ENCODE assay signal across 23 cellular contexts in genomic region chr2:168138911-168139310, GRCh38.
DNase-seq lines count a peak whose midpoint lies in the region; ATAC-seq and TF ChIP-seq lines count a peak whose summit lies in the region.
"Had no signal": no experiment of that assay in that cellular context is flagged by ENCODE, and none has a peak within 500 bp of the region (broad histone marks: within the 10 kb centered on the region; RNA-seq: fewer than 3 reads in every experiment).

No MANE protein-coding gene starts in this region.

- peak overlapping the region in 3 of 11 experiments; percentile 39 to 61 (median 59); a peak in 6 of 22 replicates for H3K9ac ChIP-seq in BLaER1 treated with 17β-estradiol and CSF1 and Interleukin-3, amounts not matched to agents 10 nM and 100 nM
- H3K9ac ChIP-seq in Karpas-422 (ENCODE audit: low read length), result no peak overlapping the region

- no peaks in the 10 kb centered on the region for H4K20me1 ChIP-seq in BLaER1 treated with 17β-estradiol and CSF1 and Interleukin-3, amounts not matched to agents 10 nM and 100 nM
- no peaks in the 10 kb centered on the region for H4K20me1 ChIP-seq in Karpas-422 (ENCODE audit: insufficient read depth, low read depth, low read length)

- peak overlapping the region; percentile 80 for H3K27ac Mint-ChIP-seq in chondrocyte (ENCODE audit: unreplicated experiment)
- H3K27ac Mint-ChIP-seq in osteocyte (ENCODE audit: unreplicated experiment), result peak overlapping the region; percentile 61
- H3K27ac Mint-ChIP-seq: activated CD4-positive, alpha-beta T cell treated with anti-CD3 and anti-CD28 coated beads, Interleukin-2, amount 10 ng/mL, durations not matched to agents 7 days and 5 days; stimulated activated naive CD8-positive, alpha-beta T cell treated with anti-CD3 and anti-CD28 coated beads, Interleukin-15, amount 100 ng/mL, for 72 hours had no signal

- ATAC-seq in HG02885 (IDR thresholded peaks at IDR 0.05; ENCODE audit: poor library complexity, unreplicated experiment), result no peak
- ATAC-seq: activated T-cell treated with anti-CD3 and anti-CD28 coated beads, Interleukin-2, amount 50 U/mL, for 4 hours; stimulated activated naive CD8-positive, alpha-beta T cell treated with anti-CD3 and anti-CD28 coated beads, Interleukin-15, amount 100 ng/mL, for 72 hours had no signal

- peaks cover 47% of the 10 kb centered on the region for H3K4me1 Mint-ChIP-seq in chondrocyte (ENCODE audit: low read depth)
- peaks cover 38% of the 10 kb centered on the region for H3K4me1 Mint-ChIP-seq in osteocyte (ENCODE audit: unreplicated experiment)

- no peak overlapping the region for H3K4me3 Mint-ChIP-seq in chondrocyte (ENCODE audit: unreplicated experiment)
- H3K4me3 Mint-ChIP-seq in osteocyte (ENCODE audit: unreplicated experiment), result no peak overlapping the region
- H3K4me3 Mint-ChIP-seq: activated CD4-positive, alpha-beta T cell treated with anti-CD3 and anti-CD28 coated beads, Interleukin-2, amount 10 ng/mL, durations not matched to agents 7 days and 5 days; activated T-cell treated with anti-CD3 and anti-CD28 coated beads, Interleukin-2, amount 50 U/mL, for 4 hours; stimulated activated naive CD8-positive, alpha-beta T cell treated with anti-CD3 and anti-CD28 coated beads, Interleukin-15, amount 100 ng/mL, for 72 hours had no signal

- H3K27me3 Mint-ChIP-seq in chondrocyte (ENCODE audit: low read depth), result no peaks in the 10 kb centered on the region
- no peaks in the 10 kb centered on the region for H3K27me3 Mint-ChIP-seq in osteocyte (ENCODE audit: unreplicated experiment)
- H3K27me3 Mint-ChIP-seq: activated CD4-positive, alpha-beta T cell treated with anti-CD3 and anti-CD28 coated beads, Interleukin-2, amount 10 ng/mL, durations not matched to agents 7 days and 5 days; stimulated activated naive CD8-positive, alpha-beta T cell treated with anti-CD3 and anti-CD28 coated beads, Interleukin-15, amount 100 ng/mL, for 72 hours had no signal

- no peaks in the 10 kb centered on the region for H3K9me3 ChIP-seq in BLaER1 treated with 17β-estradiol and CSF1 and Interleukin-3, amounts not matched to agents 10 nM and 100 nM (replicated peaks in 1 of 11)
- H3K9me3 ChIP-seq in Karpas-422 (ENCODE audit: low read length), result no peaks in the 10 kb centered on the region
- H3K9me3 ChIP-seq: adrenal gland had no signal

- H3K36me3 ChIP-seq in BLaER1 treated with 17β-estradiol and CSF1 and Interleukin-3, amounts not matched to agents 10 nM and 100 nM, result peaks cover 0 to 85% (median 40%) of the 10 kb centered on the region in 11 experiments; a peak in 20 of 22 replicates
- 0 out of 2 replicates have a peak, but pooled peaks cover 13% of the 10 kb centered on the region for H3K36me3 ChIP-seq in Karpas-422 (ENCODE audit: insufficient read depth, low read length)
- H3K36me3 ChIP-seq: adrenal gland had no signal

- H3K79me2 ChIP-seq in Karpas-422 (ENCODE audit: low read length), result peaks cover 29% of the 10 kb centered on the region

- peak overlapping the region; percentile 7 to 85 (median 62); a peak in 19 of 22 replicates for H3K4me2 ChIP-seq in BLaER1 treated with 17β-estradiol and CSF1 and Interleukin-3, amounts not matched to agents 10 nM and 100 nM
- H3K4me2 ChIP-seq in Karpas-422 (ENCODE audit: low read depth, low read length, poor library complexity, severe bottlenecking), result peak overlapping the region; percentile 72
- H3K4me2 ChIP-seq: PC-9, smooth muscle cell had no signal

- H3K9me3 Mint-ChIP-seq in chondrocyte (ENCODE audit: low read depth) (no peaks in the 10 kb centered on the region), osteocyte (ENCODE audit: unreplicated experiment) (no peaks in the 10 kb centered on the region)
- H3K9me3 Mint-ChIP-seq: activated CD4-positive, alpha-beta T cell treated with anti-CD3 and anti-CD28 coated beads, Interleukin-2, amount 10 ng/mL, durations not matched to agents 7 days and 5 days; activated T-cell treated with anti-CD3 and anti-CD28 coated beads, Interleukin-2, amount 50 U/mL, for 4 hours; stimulated activated naive CD8-positive, alpha-beta T cell treated with anti-CD3 and anti-CD28 coated beads, Interleukin-15, amount 100 ng/mL, for 72 hours had no signal

- H3K4me3 ChIP-seq in BLaER1 treated with 17β-estradiol and CSF1 and Interleukin-3, amounts not matched to agents 10 nM and 100 nM, result no peak overlapping the region; a peak in 1 of 20 replicates
- no peak overlapping the region for H3K4me3 ChIP-seq in Karpas-422 (ENCODE audit: low read length)
- H3K4me3 ChIP-seq: adrenal gland, PC-9, smooth muscle cell had no signal

- DNase-seq in Karpas-422 (no peak), chondrocyte (ENCODE audit: low spot score) (no peak), osteocyte (ENCODE audit: extremely low spot score, unreplicated experiment) (no peak), SIG-M5 treated with dmso at 0.1 percent for 504 hours (lab: John Stamatoyannopoulos, UW; ENCODE audit: unreplicated experiment) (no peak), kidney tubule cell (ENCODE audit: low spot score) (no peak)
- DNase-seq: activated CD4-positive, alpha-beta T cell treated with anti-CD3 and anti-CD28 coated beads, Interleukin-2, amount 10 ng/mL, durations not matched to agents 7 days and 5 days; activated T-cell treated with anti-CD3 and anti-CD28 coated beads, Interleukin-2, amount 50 U/mL, for 4 hours; adrenal gland; NCI-H1436; NCI-H2107; NCI-H446 treated with DMSO at 0.1 percent for 48 hours; NK-92 treated with Interleukin-12 subunit alpha and Interleukin-12 subunit beta, amount 100 ng/mL, for 24 hours; PC-9; stimulated activated CD4-positive, alpha-beta T cell treated with anti-CD3 and anti-CD28 coated beads, Interleukin-1b, Interleukin-23, amount 100 ng/mL, for 48 hours; stimulated activated CD8-positive, alpha-beta memory T cell treated with anti-CD3 and anti-CD28 coated beads, Interleukin-4, amount 100 ng/mL, for 48 hours; stimulated activated naive CD8-positive, alpha-beta T cell treated with anti-CD3 and anti-CD28 coated beads, Interleukin-15, amount 100 ng/mL, for 72 hours; trophoblast cell had no signal

- H3K27ac ChIP-seq in BLaER1 treated with 17β-estradiol and CSF1 and Interleukin-3, amounts not matched to agents 10 nM and 100 nM, result peak overlapping the region in 5 of 11 experiments; percentile 17 to 42 (median 37); a peak in 5 of 22 replicates
- no peak overlapping the region for H3K27ac ChIP-seq in Karpas-422 (ENCODE audit: low read length)
- H3K27ac ChIP-seq: adrenal gland, brain microvascular endothelial cell, C4-2B, epithelial cell of prostate had no signal

- peaks cover 8 to 55% (median 33%) of the 10 kb centered on the region in 10 experiments; a peak in 19 of 20 replicates for H3K4me1 ChIP-seq in BLaER1 treated with 17β-estradiol and CSF1 and Interleukin-3, amounts not matched to agents 10 nM and 100 nM
- H3K4me1 ChIP-seq in Karpas-422 (ENCODE audit: low read length), result peaks cover 27% of the 10 kb centered on the region
- H3K4me1 ChIP-seq: adrenal gland had no signal

- H3K36me3 Mint-ChIP-seq in chondrocyte (ENCODE audit: low read depth) (peaks cover 12% of the 10 kb centered on the region), osteocyte (ENCODE audit: unreplicated experiment) (peaks cover 34% of the 10 kb centered on the region)

- no peak for TF ChIP-seq CTCF in chondrocyte (IDR thresholded peaks at IDR 0.05)
- TF ChIP-seq CTCF in osteocyte (IDR thresholded peaks at IDR 0.05), result no peak

- no peaks in the 10 kb centered on the region for H3K9me2 ChIP-seq in Karpas-422 (replicated peaks; ENCODE audit: insufficient read depth, low read length)

- H2AFZ ChIP-seq in Karpas-422 (ENCODE audit: low read length), result no peak overlapping the region
- H2AFZ ChIP-seq: PC-9 had no signal

- no peaks in the 10 kb centered on the region for H3K27me3 ChIP-seq in BLaER1 treated with 17β-estradiol and CSF1 and Interleukin-3, amounts not matched to agents 10 nM and 100 nM
- H3K27me3 ChIP-seq in Karpas-422 (ENCODE audit: low read length), result no peaks in the 10 kb centered on the region
- H3K27me3 ChIP-seq: adrenal gland, brain microvascular endothelial cell had no signal
